Comparison of ENCODE assay signal across 16 cellular contexts in the genomic region with DNA sequence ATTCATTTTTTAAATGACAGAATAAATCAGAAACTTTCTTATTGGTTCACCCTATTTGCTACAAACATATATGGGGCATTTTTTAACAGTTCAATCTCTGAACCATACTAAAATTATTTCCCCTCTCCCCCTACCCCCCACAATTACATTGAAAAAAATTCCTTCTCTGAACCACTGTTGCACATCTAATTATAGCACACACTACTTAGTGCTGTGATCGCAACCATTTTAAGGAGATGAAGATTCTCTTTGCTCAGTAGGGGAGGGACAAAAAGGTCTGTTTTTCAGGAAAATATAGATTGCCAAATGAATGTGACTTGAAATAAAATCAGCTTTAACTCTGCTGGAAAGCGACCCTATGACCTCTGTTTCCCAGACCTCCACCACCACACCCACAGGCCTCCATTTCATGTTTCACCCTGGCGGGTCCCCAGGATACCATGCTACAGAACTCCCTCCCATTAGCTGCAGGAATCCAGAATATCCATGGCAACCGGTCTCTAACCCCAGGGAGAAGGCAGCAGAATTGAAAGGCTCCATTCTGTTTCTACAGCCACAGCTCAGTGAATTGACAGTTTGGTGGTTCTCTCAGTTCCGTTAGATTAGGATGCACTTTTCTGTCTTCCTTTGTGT.
DNase-seq lines count a peak whose midpoint lies in the region; ATAC-seq and TF ChIP-seq lines count a peak whose summit lies in the region.
"Had no signal": no experiment of that assay in that cellular context is flagged by ENCODE, and none has a peak within 500 bp of the region (broad histone marks: within the 10 kb centered on the region; RNA-seq: fewer than 3 reads in every experiment).

No MANE protein-coding gene starts in this region.

- peaks cover 17% of the 10 kb centered on the region for H3K4me1 ChIP-seq in cardiac muscle cell (ENCODE audit: low read depth)
- H3K4me1 ChIP-seq in neural progenitor cell: peaks cover 59% of the 10 kb centered on the region

- no peaks in the 10 kb centered on the region for H3K36me3 Mint-ChIP-seq in glutamatergic neuron (ENCODE audit: unreplicated experiment)
- H3K36me3 Mint-ChIP-seq in neural progenitor cell: peaks cover 6% of the 10 kb centered on the region
- H3K36me3 Mint-ChIP-seq in activated T-helper 2 cell treated with anti-CD3 and anti-CD28 coated beads, Interferon-gamma antibody, Interleukin-2, Interleukin-4, amounts not matched to agents 10 μg/mL and 5 μg/mL and 100 μg/mL, durations not matched to agents 14 hours and 24 hours and 36 hours (ENCODE audit: low read depth): no peaks in the 10 kb centered on the region
- H3K36me3 Mint-ChIP-seq: CD8-positive, alpha-beta T cell; memory B cell had no signal

- H3K9ac ChIP-seq in neural progenitor cell: no peak overlapping the region
- H3K9ac ChIP-seq: KMS-11 had no signal

- H3K9me3 Mint-ChIP-seq in glutamatergic neuron (ENCODE audit: unreplicated experiment) (peaks cover 4% of the 10 kb centered on the region), neural progenitor cell (peaks cover 13% of the 10 kb centered on the region)
- H3K9me3 Mint-ChIP-seq in activated T-helper 2 cell treated with anti-CD3 and anti-CD28 coated beads, Interferon-gamma antibody, Interleukin-2, Interleukin-4, amounts not matched to agents 10 μg/mL and 5 μg/mL and 100 μg/mL, durations not matched to agents 14 hours and 24 hours and 36 hours: no peaks in the 10 kb centered on the region
- H3K9me3 Mint-ChIP-seq: activated CD4-positive, alpha-beta T cell treated with anti-CD3 and anti-CD28 coated beads, Interleukin-2, amount 10 ng/mL, durations not matched to agents 7 days and 5 days; CD8-positive, alpha-beta T cell had no signal

- H2AFZ ChIP-seq in neural progenitor cell (replicated peaks): peak overlapping the region; percentile 30

- no peaks in the 10 kb centered on the region for H3K27me3 Mint-ChIP-seq in glutamatergic neuron (ENCODE audit: unreplicated experiment)
- peaks cover 3% of the 10 kb centered on the region for H3K27me3 Mint-ChIP-seq in neural progenitor cell (ENCODE audit: insufficient read depth, low read depth)
- H3K27me3 Mint-ChIP-seq in activated T-helper 2 cell treated with anti-CD3 and anti-CD28 coated beads, Interferon-gamma antibody, Interleukin-2, Interleukin-4, amounts not matched to agents 10 μg/mL and 5 μg/mL and 100 μg/mL, durations not matched to agents 14 hours and 24 hours and 36 hours (ENCODE audit: low read depth): peaks cover 12% of the 10 kb centered on the region

- peaks cover 23% of the 10 kb centered on the region for H3F3A ChIP-seq in neural progenitor cell (ENCODE audit: low read depth)

- intact Hi-C loops in cardiac septum (cut with DNase I): no loop called here
- intact Hi-C loops in posterior vena cava (cut with DNase I): no loop called here
- intact Hi-C loops in activated T-helper 2 cell treated with anti-CD3 and anti-CD28 coated beads, Interferon-gamma antibody, Interleukin-2, Interleukin-4, amounts not matched to agents 10 μg/mL and 5 μg/mL and 100 μg/mL, durations not matched to agents 14 hours and 24 hours and 36 hours (cut with micrococcal nuclease): no loop called here

- H3K4me2 ChIP-seq in neural progenitor cell: peak overlapping the region; percentile 72
- H3K4me2 ChIP-seq: KMS-11 had no signal

- H3K27ac Mint-ChIP-seq in glutamatergic neuron (ENCODE audit: unreplicated experiment) (peak overlapping the region; percentile 94), neural progenitor cell (peak overlapping the region; percentile 80)
- no peak overlapping the region for H3K27ac Mint-ChIP-seq in activated T-helper 2 cell treated with anti-CD3 and anti-CD28 coated beads, Interferon-gamma antibody, Interleukin-2, Interleukin-4, amounts not matched to agents 10 μg/mL and 5 μg/mL and 100 μg/mL, durations not matched to agents 14 hours and 24 hours and 36 hours
- H3K27ac Mint-ChIP-seq: activated CD4-positive, alpha-beta T cell treated with anti-CD3 and anti-CD28 coated beads, Interleukin-2, amount 10 ng/mL, durations not matched to agents 7 days and 5 days; CD8-positive, alpha-beta T cell; memory B cell had no signal

- H3K27me3 ChIP-seq in cardiac muscle cell: no peaks in the 10 kb centered on the region
- no peaks in the 10 kb centered on the region for H3K27me3 ChIP-seq in neural progenitor cell

- H3K27ac ChIP-seq in cardiac muscle cell (peak overlapping the region; percentile 15), neural progenitor cell (no peak overlapping the region)
- H3K27ac ChIP-seq: KMS-11 had no signal

- no peak overlapping the region for H3K4me3 ChIP-seq in cardiac muscle cell
- peak overlapping the region; percentile 24 for H3K4me3 ChIP-seq in neural progenitor cell

- peaks cover 33% of the 10 kb centered on the region for H3K4me1 Mint-ChIP-seq in glutamatergic neuron (ENCODE audit: low read depth, unreplicated experiment)
- H3K4me1 Mint-ChIP-seq in neural progenitor cell: peaks cover 71% of the 10 kb centered on the region
- H3K4me1 Mint-ChIP-seq in activated T-helper 2 cell treated with anti-CD3 and anti-CD28 coated beads, Interferon-gamma antibody, Interleukin-2, Interleukin-4, amounts not matched to agents 10 μg/mL and 5 μg/mL and 100 μg/mL, durations not matched to agents 14 hours and 24 hours and 36 hours (ENCODE audit: low read depth): no peaks in the 10 kb centered on the region
- H3K4me1 Mint-ChIP-seq: activated CD4-positive, alpha-beta T cell treated with anti-CD3 and anti-CD28 coated beads, Interleukin-2, amount 10 ng/mL, durations not matched to agents 7 days and 5 days; memory B cell had no signal

- peak overlapping the region; percentile 80 for H3K4me3 Mint-ChIP-seq in glutamatergic neuron (ENCODE audit: unreplicated experiment)
- H3K4me3 Mint-ChIP-seq in neural progenitor cell: peak overlapping the region; percentile 73
- H3K4me3 Mint-ChIP-seq in activated T-helper 2 cell treated with anti-CD3 and anti-CD28 coated beads, Interferon-gamma antibody, Interleukin-2, Interleukin-4, amounts not matched to agents 10 μg/mL and 5 μg/mL and 100 μg/mL, durations not matched to agents 14 hours and 24 hours and 36 hours (ENCODE audit: low read depth): no peak overlapping the region
- H3K4me3 Mint-ChIP-seq: activated CD4-positive, alpha-beta T cell treated with anti-CD3 and anti-CD28 coated beads, Interleukin-2, amount 10 ng/mL, durations not matched to agents 7 days and 5 days; CD8-positive, alpha-beta T cell; memory B cell had no signal

- no peaks in the 10 kb centered on the region for H3K9me3 ChIP-seq in cardiac muscle cell (ENCODE audit: low read depth)
- H3K9me3 ChIP-seq in neural progenitor cell (ENCODE audit: low read depth): no peaks in the 10 kb centered on the region

- no peaks in the 10 kb centered on the region for H4K20me1 ChIP-seq in neural progenitor cell (ENCODE audit: low read depth)

- TF ChIP-seq CTCF in cardiac muscle cell (IDR thresholded peaks at IDR 0.05; ENCODE audit: low read depth, low read length) (no peak), glutamatergic neuron (IDR thresholded peaks at IDR 0.05; ENCODE audit: partially characterized antibody, unreplicated experiment) (no peak), neural progenitor cell (IDR thresholded peaks at IDR 0.05) (no peak)

- no peak for ATAC-seq in GM21576 (IDR thresholded peaks at IDR 0.05; ENCODE audit: unreplicated experiment)
- ATAC-seq: CD8-positive, alpha-beta T cell; stimulated activated naive CD8-positive, alpha-beta T cell treated with anti-CD3 and anti-CD28 coated beads, Interleukin-15, Interleukin-2, amounts not matched to agents 100 U/mL and 50 U/mL, for 24 hours had no signal

- peak in 1 of 2 donors; percentile 67 for DNase-seq in cardiac muscle cell (ENCODE audit: low read depth in 1 of 2, low spot score in 1 of 2)
- no peak for DNase-seq in cardiac septum (ENCODE audit: low spot score)
- peak; percentile 49 for DNase-seq in glutamatergic neuron
- DNase-seq in neural progenitor cell (ENCODE audit: low spot score): peak; percentile 79
- no peak for DNase-seq in stimulated activated CD4-positive, alpha-beta T cell treated with anti-CD3 and anti-CD28 coated beads, Interleukin-4, amount 100 ng/mL, for 4 hours
- no peak for DNase-seq in posterior vena cava (ENCODE audit: low spot score)
- no peak for DNase-seq in activated T-helper 2 cell treated with anti-CD3 and anti-CD28 coated beads, Interferon-gamma antibody, Interleukin-2, Interleukin-4, amounts not matched to agents 10 μg/mL and 5 μg/mL and 100 μg/mL, durations not matched to agents 14 hours and 24 hours and 36 hours (ENCODE audit: low spot score)
- DNase-seq: activated CD4-positive, alpha-beta T cell treated with anti-CD3 and anti-CD28 coated beads, Interleukin-2, amount 10 ng/mL, durations not matched to agents 7 days and 5 days; CD8-positive, alpha-beta T cell; GF-D8; NCI-H146; NCI-H69; stimulated activated naive CD8-positive, alpha-beta T cell treated with anti-CD3 and anti-CD28 coated beads, Interleukin-15, Interleukin-2, amounts not matched to agents 100 U/mL and 50 U/mL, for 24 hours had no signal

- H3K36me3 ChIP-seq in cardiac muscle cell: no peaks in the 10 kb centered on the region
- no peaks in the 10 kb centered on the region for H3K36me3 ChIP-seq in neural progenitor cell

- H3K79me2 ChIP-seq in neural progenitor cell (ENCODE audit: low read depth): no peaks in the 10 kb centered on the region

Comparison
In these comparisons a context has a peak if more than half of its experiments do, and no peak if none do; other contexts are left out.
1. DNase-seq: peak in glutamatergic neuron (single experiment) and neural progenitor cell (single experiment); none in cardiac septum (single experiment), stimulated activated CD4-positive, alpha-beta T cell treated with anti-CD3 and anti-CD28 coated beads, Interleukin-4, amount 100 ng/mL, for 4 hours (0 of 2), posterior vena cava (single experiment) and activated T-helper 2 cell treated with anti-CD3 and anti-CD28 coated beads, Interferon-gamma antibody, Interleukin-2, Interleukin-4, amounts not matched to agents 10 μg/mL and 5 μg/mL and 100 μg/mL, durations not matched to agents 14 hours and 24 hours and 36 hours (single experiment).